In genomic region chr1:201153474-201154388, GRCh38 we compare ENCODE assay signal across 8 cellular contexts. TPM values are rescaled to one million over a fixed set of nuclear protein-coding genes. Genes with fewer than 3 reads are reported as not detected.
A peak's percentile ranks its signal among the peaks of the same experiment; 100 is the strongest.
DNase-seq lines count a peak whose midpoint lies in the region; ATAC-seq, FAIRE-seq and TF ChIP-seq lines count a peak whose summit lies in the region.

No MANE protein-coding gene starts in this region.

- 0 out of 2 replicates have a peak, but pooled peaks cover 7% of the 10 kb centered on the region for H3K79me2 ChIP-seq in PC-9 (ENCODE audit: low read depth)

- peak overlapping the region; percentile 85 to 97 (median 92) for H3K4me3 Mint-ChIP-seq in naive B cell

- H3K27me3 ChIP-seq in PC-9 (ENCODE audit: insufficient read depth, low read depth) = no peaks in the 10 kb centered on the region
- H3K27me3 ChIP-seq in ectodermal cell (ENCODE audit: control insufficient read depth, insufficient read depth, low read length, poor library complexity, severe bottlenecking) = no peaks in the 10 kb centered on the region

- peaks cover 14 to 22% (median 16%) of the 10 kb centered on the region in 3 donors for H3K4me1 Mint-ChIP-seq in naive B cell

- H3K4me2 ChIP-seq in PC-9 = peak overlapping the region; percentile 75

- intact Hi-C loops in PC-9 (cut with micrococcal nuclease; ENCODE audit: unreplicated experiment) = loop anchor here (2.0 kb wide), 1 partner anchor 31 kb away; no protein-coding TSS in a partner anchor

- no peak for TF ChIP-seq CTCF in PC-9 (conservative IDR thresholded peaks at IDR 0.05)

- 2 to 3% methylated on average over 37 of the region's 37 CpGs for WGBS in ectodermal cell, 2 experiments

- no peaks in the 10 kb centered on the region for H3K9me2 ChIP-seq in PC-9 (ENCODE audit: insufficient read depth)

- DNase-seq in DMS53 (lab: John Stamatoyannopoulos, UW) (peak; percentile 89), GM19238 (ENCODE audit: insufficient read length, low spot score) (peak; percentile 84), PC-9 (no peak), naive B cell (no peak), COLO829 (ENCODE audit: low spot score) (no peak), urothelium cell line (ENCODE audit: low spot score) (no peak)

- H3F3A ChIP-seq in PC-9 (ENCODE audit: insufficient read depth, low read depth) = no peaks in the 10 kb centered on the region

- peak; percentile 77 for ATAC-seq in HG03135 (IDR thresholded peaks at IDR 0.05; ENCODE audit: unreplicated experiment)
- ATAC-seq in naive B cell (ENCODE audit: low read depth in 2 of 2) = peak; percentile 72 to 78

- no peak for FAIRE-seq in urothelium cell line (lab: Jason Lieb, UNC)

- no peaks in the 10 kb centered on the region for H3K9me3 ChIP-seq in PC-9 (ENCODE audit: insufficient read depth, low read depth)
- no peaks in the 10 kb centered on the region for H3K9me3 ChIP-seq in ectodermal cell (ENCODE audit: control insufficient read depth, low read length)

- peaks cover 18 to 23% (median 19%) of the 10 kb centered on the region in 3 donors for H3K27me3 Mint-ChIP-seq in naive B cell

- no TSS peak for BruUV-seq in PC-9 (replicated peaks; lab: Mats Ljungman, UMichigan)

- H3K4me1 ChIP-seq in PC-9 (replicated peaks; ENCODE audit: insufficient read depth) = peaks cover 11% of the 10 kb centered on the region; the same call in 1 of the 2 replicates
- H3K4me1 ChIP-seq in ectodermal cell (ENCODE audit: control insufficient read depth, insufficient read depth, low read length) = peaks cover 6% of the 10 kb centered on the region

- POLR2A ChIA-PET in PC-9 (lab: Charles Lee; ENCODE audit: unreplicated experiment) = interaction anchor here (0.5 to 0.7 kb wide), 2 partner anchors 11 to 518 kb away, joined by 3 to 4 read pairs; no protein-coding TSS in a partner anchor

- no peaks in the 10 kb centered on the region for H3K9me3 Mint-ChIP-seq in naive B cell

- peaks cover 9 to 14% of the 10 kb centered on the region in 2 donors for H3K36me3 Mint-ChIP-seq in naive B cell

- H3K36me3 ChIP-seq in PC-9 (ENCODE audit: low read depth) (0 out of 2 replicates have a peak, but pooled peaks cover 5% of the 10 kb centered on the region), ectodermal cell (ENCODE audit: control insufficient read depth, insufficient read depth, low read length) (peaks cover 4% of the 10 kb centered on the region)

- no peaks in the 10 kb centered on the region for H4K20me1 ChIP-seq in PC-9 (ENCODE audit: insufficient read depth)

- H3K4me3 ChIP-seq in PC-9 (peak overlapping the region; percentile 61), ectodermal cell (ENCODE audit: insufficient read depth, low read depth, low read length) (peak overlapping the region; percentile 90)

- H3K27ac ChIP-seq in PC-9 = no peak overlapping the region
- H3K27ac ChIP-seq in ectodermal cell (ENCODE audit: insufficient read depth, low read depth, low read length, poor library complexity, severe bottlenecking) = peak overlapping the region; percentile 36

- H2AFZ ChIP-seq in PC-9 = peak overlapping the region; percentile 66

- H3K27ac Mint-ChIP-seq in naive B cell = peak overlapping the region; percentile 69 to 97 (median 85)

- CTCF ChIA-PET in PC-9 (lab: Charles Lee) = interaction anchor here (0.6 to 1.0 kb wide), 3 partner anchors 164 to 1125 kb away, joined by 3 to 7 read pairs (median 7); no protein-coding TSS in a partner anchor

RNA-seq across cellular contexts. Expression of gene TMEM9, which starts 0.5 kb away (rescaled TPM):
- 92.9 and 94.3 TPM in 2 replicates for total RNA-seq in PC-9 (2021)
- polyA plus RNA-seq in ectodermal cell (2013, experiment 1 of 4) = 107 TPM
- polyA plus RNA-seq in ectodermal cell (2013, experiment 2 of 4) = 112 TPM
- 125 TPM for polyA plus RNA-seq in ectodermal cell (2013, experiment 3 of 4)
- 125 TPM for polyA plus RNA-seq in ectodermal cell (2013, experiment 4 of 4)
- polyA plus RNA-seq in naive B cell (ENCODE audit: low read depth in 6 of 6) = 10 to 100 TPM; 24.6 to 43.5 (median 31.4) TPM

RNA-seq across cellular contexts. Expression of gene ASCL5, which starts 26.7 kb away (rescaled TPM):
- 0.24 and 0.38 TPM in 2 replicates for total RNA-seq in PC-9 (2021)
- not detected for polyA plus RNA-seq in ectodermal cell (2013, experiment 1 of 4)
- not detected for polyA plus RNA-seq in ectodermal cell (2013, experiment 2 of 4)
- polyA plus RNA-seq in ectodermal cell (2013, experiment 3 of 4) = not detected
- polyA plus RNA-seq in ectodermal cell (2013, experiment 4 of 4) = not detected
- not detected for polyA plus RNA-seq in naive B cell (ENCODE audit: low read depth in 6 of 6)

RNA-seq across cellular contexts. Expression of gene IGFN1, which starts 36.9 kb away (rescaled TPM):
- 4.3 TPM in 2 replicates for total RNA-seq in PC-9 (2021)
- polyA plus RNA-seq in ectodermal cell (2013, experiment 1 of 4) = 0.70 TPM
- polyA plus RNA-seq in ectodermal cell (2013, experiment 2 of 4) = 0.46 TPM
- polyA plus RNA-seq in ectodermal cell (2013, experiment 3 of 4) = 0.59 TPM
- polyA plus RNA-seq in ectodermal cell (2013, experiment 4 of 4) = 0.45 TPM
- not detected for polyA plus RNA-seq in naive B cell (ENCODE audit: low read depth in 6 of 6)

RNA-seq across cellular contexts. Expression of gene CACNA1S, which starts 41.5 kb away (rescaled TPM):
- total RNA-seq in PC-9 (2021) = not detected in 2 replicates
- polyA plus RNA-seq in ectodermal cell (2013, experiment 1 of 4) = 0.52 TPM
- 0.43 TPM for polyA plus RNA-seq in ectodermal cell (2013, experiment 2 of 4)
- polyA plus RNA-seq in ectodermal cell (2013, experiment 3 of 4) = 0.27 TPM
- 0.28 TPM for polyA plus RNA-seq in ectodermal cell (2013, experiment 4 of 4)
- not detected for polyA plus RNA-seq in naive B cell (ENCODE audit: low read depth in 6 of 6)

Comparison
In these comparisons a context has a peak if more than half of its experiments do, and no peak if none do; other contexts are left out.
1. DNase-seq: peak in DMS53 (single experiment) and GM19238 (single experiment); none in PC-9 (0 of 2), naive B cell (single experiment), COLO829 (single experiment) and urothelium cell line (single experiment).